1 cellular context compared by ENCODE assay signal in genomic region chr3:44950273-44950672, GRCh38.
TF ChIP-seq lines count a peak whose summit lies in the region.

No MANE protein-coding gene starts in this region.

TF ChIP-seq in WTC11, 78 proteins besides CTCF, POLR2A, EP300 and RAD21:
- TF ChIP-seq FOXJ3 (CRISPR knock-in tag; IDR thresholded peaks at IDR 0.05; ENCODE audit: borderline replicate concordance) (no peak), NR2C2 (CRISPR knock-in tag; IDR thresholded peaks at IDR 0.05) (no peak), ATF3 (CRISPR knock-in tag; conservative IDR thresholded peaks at IDR 0.05) (no peak), USF1 (CRISPR knock-in tag; IDR thresholded peaks at IDR 0.05) (no peak), IRF2 (CRISPR knock-in tag; IDR thresholded peaks at IDR 0.05; ENCODE audit: borderline replicate concordance, low read depth) (no peak), USF2 (CRISPR knock-in tag; IDR thresholded peaks at IDR 0.05) (no peak), ZNF138 (CRISPR knock-in tag; conservative IDR thresholded peaks at IDR 0.05) (no peak), FOXP1 (CRISPR knock-in tag; IDR thresholded peaks at IDR 0.05; ENCODE audit: borderline replicate concordance) (no peak), ETV6 (CRISPR knock-in tag; IDR thresholded peaks at IDR 0.05) (no peak), ZNF263 (CRISPR knock-in tag; IDR thresholded peaks at IDR 0.05; ENCODE audit: low read depth) (no peak)
TF ChIP-seq in WTC11: peak in this region for 0.
